8 cellular contexts compared by ENCODE assay signal in genomic region chr11:12802418-12803085, GRCh38.
DNase-seq lines count a peak whose midpoint lies in the region; ATAC-seq and TF ChIP-seq lines count a peak whose summit lies in the region.

No MANE protein-coding gene starts in this region.

- intact Hi-C loops in MCF 10A (cut with micrococcal nuclease), result loop anchor here (5.0 kb wide), 1 partner anchor 265 kb away; no protein-coding TSS in a partner anchor
- intact Hi-C loops in right lobe of liver (cut with DNase I), result no loop called here

- peak; percentile 61 for DNase-seq in DMS 273 (lab: John Stamatoyannopoulos, UW; ENCODE audit: unreplicated experiment)
- peak; percentile 98 for DNase-seq in NCI-H187 treated with DMSO at 0.1 percent for 48 hours (lab: John Stamatoyannopoulos, UW)
- peak; percentile 94 for DNase-seq in MCF 10A (ENCODE audit: unreplicated experiment)
- peak; percentile 89 to 94 (median 90) for DNase-seq in right lobe of liver
- DNase-seq in hepatic stellate cell (ENCODE audit: low spot score), result no peak
- DNase-seq in epidermal melanocyte (ENCODE audit: insufficient read length, low spot score), result no peak

- no peak overlapping the region for H3K4me3 ChIP-seq in right lobe of liver

- peaks cover 8% of the 10 kb centered on the region for H3K36me3 Mint-ChIP-seq in MCF 10A (ENCODE audit: insufficient read depth, unreplicated experiment)

- ATAC-seq in right lobe of liver, result peak; percentile 82 to 94 (median 85)
- no peak for ATAC-seq in GM21576 (IDR thresholded peaks at IDR 0.05; ENCODE audit: unreplicated experiment)
- ATAC-seq in GM18861 (IDR thresholded peaks at IDR 0.05; ENCODE audit: unreplicated experiment), result no peak

- no TSS peak for BruUV-seq in MCF 10A (replicated peaks; lab: Mats Ljungman, UMichigan)

- TF ChIP-seq POLR2A in right lobe of liver (IDR thresholded peaks at IDR 0.05), result no peak

- no peaks in the 10 kb centered on the region for H3K9me3 Mint-ChIP-seq in MCF 10A (ENCODE audit: unreplicated experiment)

- peak overlapping the region; percentile 91 for H3K27ac Mint-ChIP-seq in MCF 10A (ENCODE audit: low read depth, unreplicated experiment)

- peak overlapping the region; percentile 6 to 71 (median 57) for H3K27ac ChIP-seq in right lobe of liver

- 30% methylated on average over 16 of the region's 16 CpGs for WGBS in right lobe of liver (ENCODE audit: insufficient coverage, low coverage, low lambda C conversion rate, missing lambda C conversion rate)

- peaks cover 66% of the 10 kb centered on the region for H3K4me1 Mint-ChIP-seq in MCF 10A (ENCODE audit: insufficient read depth, unreplicated experiment)

- H3K4me3 Mint-ChIP-seq in MCF 10A (ENCODE audit: unreplicated experiment), result peak overlapping the region; percentile 22

- H3K36me3 ChIP-seq in right lobe of liver, result no peaks in the 10 kb centered on the region

- CTCF ChIA-PET in MCF 10A (lab: Yijun Ruan, JAX), result interaction anchor here (0.6 to 1.8 kb wide), 6 partner anchors 8 to 125 kb away, joined by 3 to 8 read pairs (median 4); no protein-coding TSS in a partner anchor

- POLR2A ChIA-PET in MCF 10A (lab: Yijun Ruan, JAX), result interaction anchor here (0.6 to 7.9 kb wide), 25 partner anchors 9 to 426 kb away, joined by 3 to 93 read pairs (median 5); partner anchors contain the start of genes PARVA and TEAD1

- no peak for TF ChIP-seq CTCF in MCF 10A (IDR thresholded peaks at IDR 0.05; ENCODE audit: unreplicated experiment)
- no peak for TF ChIP-seq CTCF in right lobe of liver (IDR thresholded peaks at IDR 0.05)

- peaks cover 0 to 31% (median 15%) of the 10 kb centered on the region in 4 donors for H3K4me1 ChIP-seq in right lobe of liver

- no peaks in the 10 kb centered on the region for H3K9me3 ChIP-seq in right lobe of liver

- H3K27me3 Mint-ChIP-seq in MCF 10A (ENCODE audit: insufficient read depth, unreplicated experiment), result no peaks in the 10 kb centered on the region

- H3K27me3 ChIP-seq in right lobe of liver, result no peaks in the 10 kb centered on the region

Comparison
In these comparisons a context has a peak if more than half of its experiments do, and no peak if none do; other contexts are left out.
1. DNase-seq: peak in DMS 273 (single experiment), NCI-H187 treated with DMSO at 0.1 percent for 48 hours (single experiment), MCF 10A (single experiment) and right lobe of liver (3 of 3); none in hepatic stellate cell (single experiment) and epidermal melanocyte (single experiment).
2. ATAC-seq: peak in right lobe of liver (4 of 4); none in GM21576 (single experiment) and GM18861 (single experiment).